ENCODE assay signal across 8 cellular contexts in genomic region chr2:232761301-232761907, GRCh38. TPM values are rescaled to one million over a fixed set of nuclear protein-coding genes. Genes with fewer than 3 reads are reported as not detected.
DNase-seq lines count a peak whose midpoint lies in the region; ATAC-seq and TF ChIP-seq lines count a peak whose summit lies in the region.

No MANE protein-coding gene starts in this region.

- H3K4me1 ChIP-seq in prostate gland (replicated peaks) = no peaks in the 10 kb centered on the region

- H3K4me3 ChIP-seq in Jurkat, Clone E6-1 (ENCODE audit: low read length) = no peak overlapping the region
- H3K4me3 ChIP-seq in epithelial cell of proximal tubule (ENCODE audit: low read depth, low read length) (no peak overlapping the region), prostate gland (no peak overlapping the region)

- no peak for ATAC-seq in GM19452 (IDR thresholded peaks at IDR 0.05; ENCODE audit: unreplicated experiment)
- ATAC-seq in HG03571 (IDR thresholded peaks at IDR 0.05; ENCODE audit: unreplicated experiment) = no peak

- H3K27ac ChIP-seq in prostate gland = no peak overlapping the region

- no peaks in the 10 kb centered on the region for H3K9me3 ChIP-seq in prostate gland

- 54% methylated on average over 3 of the region's 3 CpGs for WGBS in prostate gland

- intact Hi-C loops in prostate gland (cut with DNase I) = no loop called here

- TF ChIP-seq POLR2A in prostate gland (IDR thresholded peaks at IDR 0.05) = no peak

- H3K36me3 ChIP-seq in prostate gland = no peaks in the 10 kb centered on the region

- no peaks in the 10 kb centered on the region for H3K27me3 ChIP-seq in prostate gland (replicated peaks; ENCODE audit: insufficient read depth)

- DNase-seq in NCI-H524 (lab: John Stamatoyannopoulos, UW) (peak; percentile 11 to 46), NCI-H524 treated with DMSO at 0.1 percent for 48 hours (lab: John Stamatoyannopoulos, UW) (no peak), T-helper 2 cell (peak in 3 of 5 experiments; percentile 2 to 73 (median 19)), epithelial cell of proximal tubule (ENCODE audit: low read depth) (no peak), prostate gland (ENCODE audit: low spot score) (no peak)
- DNase-seq in Jurkat, Clone E6-1 (ENCODE audit: low read depth, low spot score) = peak; percentile 38

- peak; percentile 81 for TF ChIP-seq CTCF in epithelial cell of proximal tubule (conservative IDR thresholded peaks at IDR 0.05; ENCODE audit: low read depth, low read length)
- peak in 3 of 4 experiments; percentile 37 to 61 (median 50) for TF ChIP-seq CTCF in prostate gland (IDR thresholded peaks at IDR 0.05)

RNA-seq across cellular contexts. Expression of gene KCNJ13, which starts 15.0 kb away (rescaled TPM):
- not detected for polyA plus RNA-seq in Jurkat, Clone E6-1 (2012; ENCODE audit: insufficient read depth, insufficient read length)
- total RNA-seq in epithelial cell of proximal tubule (not detected in 2 replicates), prostate gland (1 to 10 TPM in 1 of 2 donors, under 1 TPM in 1; 0.32 to 3.5 TPM)

Comparison
In these comparisons a context has a peak if more than half of its experiments do, and no peak if none do; other contexts are left out.
1. DNase-seq: peak in NCI-H524 (2 of 2), Jurkat, Clone E6-1 (single experiment) and T-helper 2 cell (3 of 5); none in NCI-H524 treated with DMSO at 0.1 percent for 48 hours (single experiment), epithelial cell of proximal tubule (single experiment) and prostate gland (single experiment).